Comparison of ENCODE assay signal across 3 cellular contexts in the genomic region with DNA sequence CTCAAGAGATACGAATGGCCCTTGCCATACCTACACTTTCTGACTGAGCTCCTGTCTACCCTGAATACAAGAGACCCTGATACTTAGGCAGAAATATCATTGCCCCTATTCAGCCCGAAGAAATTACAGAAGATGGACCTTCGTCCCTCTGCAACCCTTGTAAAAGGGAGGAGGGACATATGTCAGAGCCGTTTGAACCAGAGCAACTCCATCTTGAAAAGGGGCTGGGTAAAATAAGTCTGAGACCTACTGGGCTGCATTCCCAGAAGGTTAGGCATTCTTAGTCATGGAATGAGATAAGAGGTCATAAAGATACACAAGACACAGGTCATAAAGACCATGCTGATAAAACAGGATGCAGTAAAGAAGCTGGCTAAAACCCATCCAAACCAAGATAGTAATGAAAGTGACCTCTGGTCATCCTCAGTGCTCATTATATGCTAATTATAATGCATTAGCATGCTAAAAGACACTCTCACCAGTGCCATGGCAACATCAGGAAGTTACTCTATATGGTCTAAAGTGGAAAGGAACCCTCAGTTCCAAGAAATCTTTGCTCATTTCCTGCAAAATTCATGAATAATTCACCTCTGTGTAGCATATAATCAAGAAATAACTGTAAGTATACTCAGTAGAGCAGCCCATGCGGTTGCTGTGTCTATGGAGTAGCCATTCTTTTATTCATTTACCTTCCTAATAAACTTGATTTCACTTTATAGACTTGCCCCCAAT.
TF ChIP-seq lines count a peak whose summit lies in the region.

No MANE protein-coding gene starts in this region.

TF ChIP-seq in liver, 16 proteins besides CTCF, POLR2A, EP300 and RAD21:
- TF ChIP-seq NR2F2 (IDR thresholded peaks at IDR 0.05): peak; percentile 13
- TF ChIP-seq, protein P1, sequence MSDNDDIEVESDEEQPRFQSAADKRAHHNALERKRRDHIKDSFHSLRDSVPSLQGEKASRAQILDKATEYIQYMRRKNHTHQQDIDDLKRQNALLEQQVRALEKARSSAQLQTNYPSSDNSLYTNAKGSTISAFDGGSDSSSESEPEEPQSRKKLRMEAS (IDR thresholded peaks at IDR 0.05): no peak
- TF ChIP-seq YY1 (IDR thresholded peaks at IDR 0.05): no peak
TF ChIP-seq in liver: peak in this region for 1.

TF ChIP-seq in HepG2, 621 proteins besides CTCF, POLR2A, EP300 and RAD21:
- TF ChIP-seq KDM1A (CRISPR knock-in tag; IDR thresholded peaks at IDR 0.05) (no peak), EED (CRISPR knock-in tag; IDR thresholded peaks at IDR 0.05) (no peak), NFAT5 (CRISPR knock-in tag; IDR thresholded peaks at IDR 0.05) (no peak)

TF ChIP-seq in K562, 482 proteins besides CTCF, POLR2A, EP300 and RAD21 (continues in another document):
- peak; percentile 61 for TF ChIP-seq ZNF766 (CRISPR knock-in tag; conservative IDR thresholded peaks at IDR 0.05)
- no peak for TF ChIP-seq XRCC3 (IDR thresholded peaks at IDR 0.05)
- TF ChIP-seq HOXB6 (CRISPR knock-in tag; IDR thresholded peaks at IDR 0.05; ENCODE audit: borderline replicate concordance): no peak
- no peak for TF ChIP-seq ZBED1 (IDR thresholded peaks at IDR 0.05)
- TF ChIP-seq, protein P2, sequence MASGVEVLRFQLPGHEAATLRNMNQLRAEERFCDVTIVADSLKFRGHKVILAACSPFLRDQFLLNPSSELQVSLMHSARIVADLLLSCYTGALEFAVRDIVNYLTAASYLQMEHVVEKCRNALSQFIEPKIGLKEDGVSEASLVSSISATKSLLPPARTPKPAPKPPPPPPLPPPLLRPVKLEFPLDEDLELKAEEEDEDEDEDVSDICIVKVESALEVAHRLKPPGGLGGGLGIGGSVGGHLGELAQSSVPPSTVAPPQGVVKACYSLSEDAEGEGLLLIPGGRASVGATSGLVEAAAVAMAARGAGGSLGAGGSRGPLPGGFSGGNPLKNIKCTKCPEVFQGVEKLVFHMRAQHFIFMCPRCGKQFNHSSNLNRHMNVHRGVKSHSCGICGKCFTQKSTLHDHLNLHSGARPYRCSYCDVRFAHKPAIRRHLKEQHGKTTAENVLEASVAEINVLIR (CRISPR knock-in tag; IDR thresholded peaks at IDR 0.05): peak; percentile 77
- TF ChIP-seq SNRNP70 (optimal IDR thresholded peaks at IDR 0.05; ENCODE audit: low read depth, low read length): no peak
- no peak for TF ChIP-seq POLR2B (IDR thresholded peaks at IDR 0.05; ENCODE audit: low read depth, partially characterized antibody)
- no peak for TF ChIP-seq U2AF1 (optimal IDR thresholded peaks at IDR 0.05; ENCODE audit: low read depth, low read length)
- TF ChIP-seq ZBTB17 (CRISPR knock-in tag; IDR thresholded peaks at IDR 0.05): peak; percentile 71; the same call in 1 of the 2 replicates
- no peak for TF ChIP-seq MCM3 (IDR thresholded peaks at IDR 0.05)
- TF ChIP-seq ZNF175 (CRISPR knock-in tag; IDR thresholded peaks at IDR 0.05; ENCODE audit: low read depth): peak; percentile 94
- peak; percentile 55; the same call in 1 of the 2 replicates for TF ChIP-seq ZKSCAN8 (CRISPR knock-in tag; IDR thresholded peaks at IDR 0.05)
- TF ChIP-seq FOXJ2 (tag; IDR thresholded peaks at IDR 0.05): no peak
- peak; percentile 74; the same call in 1 of the 2 replicates for TF ChIP-seq NR4A1 (CRISPR knock-in tag; IDR thresholded peaks at IDR 0.05)
- TF ChIP-seq NR4A1 (tag; IDR thresholded peaks at IDR 0.05): peak; percentile 98
- TF ChIP-seq ZNF124 (CRISPR knock-in tag; IDR thresholded peaks at IDR 0.05): no peak
- TF ChIP-seq U2AF2 (optimal IDR thresholded peaks at IDR 0.05; ENCODE audit: low read depth, low read length): no peak
- peak; percentile 92; the same call in 1 of the 2 replicates for TF ChIP-seq DMBX1 (CRISPR knock-in tag; IDR thresholded peaks at IDR 0.05; ENCODE audit: borderline replicate concordance)
- TF ChIP-seq TRIM28 (IDR thresholded peaks at IDR 0.05): no peak
- TF ChIP-seq, protein P3, sequence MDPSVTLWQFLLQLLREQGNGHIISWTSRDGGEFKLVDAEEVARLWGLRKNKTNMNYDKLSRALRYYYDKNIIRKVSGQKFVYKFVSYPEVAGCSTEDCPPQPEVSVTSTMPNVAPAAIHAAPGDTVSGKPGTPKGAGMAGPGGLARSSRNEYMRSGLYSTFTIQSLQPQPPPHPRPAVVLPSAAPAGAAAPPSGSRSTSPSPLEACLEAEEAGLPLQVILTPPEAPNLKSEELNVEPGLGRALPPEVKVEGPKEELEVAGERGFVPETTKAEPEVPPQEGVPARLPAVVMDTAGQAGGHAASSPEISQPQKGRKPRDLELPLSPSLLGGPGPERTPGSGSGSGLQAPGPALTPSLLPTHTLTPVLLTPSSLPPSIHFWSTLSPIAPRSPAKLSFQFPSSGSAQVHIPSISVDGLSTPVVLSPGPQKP (CRISPR knock-in tag; IDR thresholded peaks at IDR 0.05): no peak
- TF ChIP-seq, protein P4, sequence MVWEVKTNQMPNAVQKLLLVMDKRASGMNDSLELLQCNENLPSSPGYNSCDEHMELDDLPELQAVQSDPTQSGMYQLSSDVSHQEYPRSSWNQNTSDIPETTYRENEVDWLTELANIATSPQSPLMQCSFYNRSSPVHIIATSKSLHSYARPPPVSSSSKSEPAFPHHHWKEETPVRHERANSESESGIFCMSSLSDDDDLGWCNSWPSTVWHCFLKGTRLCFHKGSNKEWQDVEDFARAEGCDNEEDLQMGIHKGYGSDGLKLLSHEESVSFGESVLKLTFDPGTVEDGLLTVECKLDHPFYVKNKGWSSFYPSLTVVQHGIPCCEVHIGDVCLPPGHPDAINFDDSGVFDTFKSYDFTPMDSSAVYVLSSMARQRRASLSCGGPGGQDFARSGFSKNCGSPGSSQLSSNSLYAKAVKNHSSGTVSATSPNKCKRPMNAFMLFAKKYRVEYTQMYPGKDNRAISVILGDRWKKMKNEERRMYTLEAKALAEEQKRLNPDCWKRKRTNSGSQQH (CRISPR knock-in tag; IDR thresholded peaks at IDR 0.05): peak; percentile 72; the same call in 1 of the 2 replicates
- TF ChIP-seq DPF2 (IDR thresholded peaks at IDR 0.05): no peak
- TF ChIP-seq ZNF57 (CRISPR knock-in tag; IDR thresholded peaks at IDR 0.05): 0 out of 2 replicates have a peak, but pooled peaks have one; percentile 62
- 0 out of 2 replicates have a peak, but pooled peaks have one; percentile 58 for TF ChIP-seq CLOCK (CRISPR knock-in tag; IDR thresholded peaks at IDR 0.05; ENCODE audit: borderline replicate concordance)
- TF ChIP-seq BACH1 (tag; IDR thresholded peaks at IDR 0.05): peak; percentile 55; the same call in 1 of the 2 replicates
- no peak for TF ChIP-seq HOMEZ (CRISPR knock-in tag; IDR thresholded peaks at IDR 0.05)
- TF ChIP-seq, protein P5, sequence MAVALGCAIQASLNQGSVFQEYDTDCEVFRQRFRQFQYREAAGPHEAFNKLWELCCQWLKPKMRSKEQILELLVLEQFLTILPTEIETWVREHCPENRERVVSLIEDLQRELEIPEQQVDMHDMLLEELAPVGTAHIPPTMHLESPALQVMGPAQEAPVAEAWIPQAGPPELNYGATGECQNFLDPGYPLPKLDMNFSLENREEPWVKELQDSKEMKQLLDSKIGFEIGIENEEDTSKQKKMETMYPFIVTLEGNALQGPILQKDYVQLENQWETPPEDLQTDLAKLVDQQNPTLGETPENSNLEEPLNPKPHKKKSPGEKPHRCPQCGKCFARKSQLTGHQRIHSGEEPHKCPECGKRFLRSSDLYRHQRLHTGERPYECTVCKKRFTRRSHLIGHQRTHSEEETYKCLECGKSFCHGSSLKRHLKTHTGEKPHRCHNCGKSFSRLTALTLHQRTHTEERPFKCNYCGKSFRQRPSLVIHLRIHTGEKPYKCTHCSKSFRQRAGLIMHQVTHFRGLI (CRISPR knock-in tag; IDR thresholded peaks at IDR 0.05): peak; percentile 79; the same call in 1 of the 2 replicates
- no peak for TF ChIP-seq SMARCA5 (IDR thresholded peaks at IDR 0.05)
- no peak for TF ChIP-seq HNRNPL (IDR thresholded peaks at IDR 0.05; ENCODE audit: low read depth, low read length)
- 0 out of 2 replicates have a peak, but pooled peaks have one; percentile 32 for TF ChIP-seq ZSCAN32 (CRISPR knock-in tag; IDR thresholded peaks at IDR 0.05)
- no peak for TF ChIP-seq CHD4 (IDR thresholded peaks at IDR 0.05; ENCODE audit: insufficient read depth, insufficient replicate concordance, low read depth, low read length, poor library complexity, severe bottlenecking)
- TF ChIP-seq MTA2 (IDR thresholded peaks at IDR 0.05; ENCODE audit: low read depth): no peak
- TF ChIP-seq EZH2 (IDR thresholded peaks at IDR 0.05; ENCODE audit: borderline replicate concordance, low read depth, low read length): no peak
- TF ChIP-seq NFATC3 (IDR thresholded peaks at IDR 0.05): no peak
- TF ChIP-seq, protein P6, sequence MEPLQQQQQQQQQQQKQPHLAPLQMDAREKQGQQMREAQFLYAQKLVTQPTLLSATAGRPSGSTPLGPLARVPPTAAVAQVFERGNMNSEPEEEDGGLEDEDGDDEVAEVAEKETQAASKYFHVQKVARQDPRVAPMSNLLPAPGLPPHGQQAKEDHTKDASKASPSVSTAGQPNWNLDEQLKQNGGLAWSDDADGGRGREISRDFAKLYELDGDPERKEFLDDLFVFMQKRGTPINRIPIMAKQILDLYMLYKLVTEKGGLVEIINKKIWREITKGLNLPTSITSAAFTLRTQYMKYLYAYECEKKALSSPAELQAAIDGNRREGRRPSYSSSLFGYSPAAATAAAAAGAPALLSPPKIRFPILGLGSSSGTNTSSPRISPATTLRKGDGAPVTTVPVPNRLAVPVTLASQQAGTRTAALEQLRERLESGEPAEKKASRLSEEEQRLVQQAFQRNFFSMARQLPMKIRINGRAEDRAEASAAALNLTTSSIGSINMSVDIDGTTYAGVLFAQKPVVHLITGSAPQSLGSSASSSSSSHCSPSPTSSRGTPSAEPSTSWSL (CRISPR knock-in tag; IDR thresholded peaks at IDR 0.05; ENCODE audit: borderline replicate concordance): 0 out of 2 replicates have a peak, but pooled peaks have one; percentile 46
- TF ChIP-seq TEAD1 (CRISPR knock-in tag; IDR thresholded peaks at IDR 0.05): peak in 1 of 2 experiments; percentile 92; a peak in 2 of 4 replicates
- TF ChIP-seq ZNF134 (CRISPR knock-in tag; conservative IDR thresholded peaks at IDR 0.05): 0 out of 2 replicates have a peak, but pooled peaks have one; percentile 44
- no peak for TF ChIP-seq DLX4 (CRISPR knock-in tag; IDR thresholded peaks at IDR 0.05)
- TF ChIP-seq, protein P7, sequence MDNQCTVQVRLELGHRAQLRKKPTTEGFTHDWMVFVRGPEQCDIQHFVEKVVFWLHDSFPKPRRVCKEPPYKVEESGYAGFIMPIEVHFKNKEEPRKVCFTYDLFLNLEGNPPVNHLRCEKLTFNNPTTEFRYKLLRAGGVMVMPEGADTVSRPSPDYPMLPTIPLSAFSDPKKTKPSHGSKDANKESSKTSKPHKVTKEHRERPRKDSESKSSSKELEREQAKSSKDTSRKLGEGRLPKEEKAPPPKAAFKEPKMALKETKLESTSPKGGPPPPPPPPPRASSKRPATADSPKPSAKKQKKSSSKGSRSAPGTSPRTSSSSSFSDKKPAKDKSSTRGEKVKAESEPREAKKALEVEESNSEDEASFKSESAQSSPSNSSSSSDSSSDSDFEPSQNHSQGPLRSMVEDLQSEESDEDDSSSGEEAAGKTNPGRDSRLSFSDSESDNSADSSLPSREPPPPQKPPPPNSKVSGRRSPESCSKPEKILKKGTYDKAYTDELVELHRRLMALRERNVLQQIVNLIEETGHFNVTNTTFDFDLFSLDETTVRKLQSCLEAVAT (IDR thresholded peaks at IDR 0.05): no peak
- TF ChIP-seq ZNF253 (CRISPR knock-in tag; conservative IDR thresholded peaks at IDR 0.05): 0 out of 2 replicates have a peak, but pooled peaks have one; percentile 63
- no peak for TF ChIP-seq HCFC1 (IDR thresholded peaks at IDR 0.05; ENCODE audit: low read depth, low read length)
- TF ChIP-seq THRB (CRISPR knock-in tag; conservative IDR thresholded peaks at IDR 0.05): peak; percentile 75; the same call in 1 of the 2 replicates
- TF ChIP-seq ZNF507 (tag; conservative IDR thresholded peaks at IDR 0.05): no peak
- no peak for TF ChIP-seq ZFP36 (IDR thresholded peaks at IDR 0.05; ENCODE audit: low read depth, low read length, partially characterized antibody)
- no peak for TF ChIP-seq NFRKB (IDR thresholded peaks at IDR 0.05; ENCODE audit: low read depth)
- TF ChIP-seq SIRT6 (IDR thresholded peaks at IDR 0.05; ENCODE audit: low read depth, low read length): no peak
- no peak for TF ChIP-seq ZNF699 (CRISPR knock-in tag; IDR thresholded peaks at IDR 0.05; ENCODE audit: insufficient replicate concordance)
